In the genomic region with DNA sequence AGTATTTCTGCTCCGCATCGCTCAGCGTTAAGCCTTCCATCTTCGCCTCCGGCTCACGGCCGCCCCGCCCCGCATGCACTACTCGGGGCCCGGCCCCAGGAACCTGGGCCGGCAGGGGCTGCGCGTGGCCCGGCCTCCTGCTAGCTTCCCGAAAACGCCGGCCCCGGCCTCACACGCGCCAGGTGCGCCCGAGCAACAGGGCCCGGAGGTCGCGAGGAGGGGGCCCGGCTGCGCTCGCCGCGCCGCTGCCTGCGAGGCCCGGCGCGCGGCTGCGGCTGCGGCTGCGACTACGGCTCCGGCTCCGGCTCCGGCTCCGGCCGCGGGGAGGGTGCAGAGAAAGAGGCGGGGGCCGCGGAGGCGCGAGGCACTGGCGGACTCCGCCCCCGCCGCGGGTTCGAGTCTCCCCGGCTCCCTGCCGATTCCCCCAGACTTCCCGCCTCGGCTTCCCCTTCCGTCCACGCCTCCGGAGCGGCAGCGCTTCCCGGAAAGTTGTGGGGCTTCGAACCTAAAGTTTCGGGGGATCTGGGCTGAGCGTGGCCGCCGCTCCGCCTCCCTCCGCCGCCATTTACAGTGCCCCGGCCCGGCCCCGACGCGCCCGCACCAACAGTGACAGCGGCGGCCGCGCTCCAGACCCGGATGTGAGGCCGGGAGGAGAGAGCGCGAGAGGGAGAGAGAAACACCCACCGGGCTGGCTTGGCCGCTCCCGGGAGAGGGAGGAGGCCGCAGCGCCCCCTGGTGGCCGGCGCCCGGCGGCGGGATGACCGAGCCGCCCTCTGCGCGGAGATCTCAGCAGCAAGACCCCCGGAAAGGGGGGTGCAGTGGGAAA, we compare ENCODE assay signal across 8 cellular contexts. TPM values are rescaled to one million over a fixed set of nuclear protein-coding genes. Genes with fewer than 3 reads are reported as not detected.
DNase-seq lines count a peak whose midpoint lies in the region; ATAC-seq and TF ChIP-seq lines count a peak whose summit lies in the region.

REPS1 (minus strand) TSS at position 611 of the 826 bp plus-strand sequence; CDS start at position 40, 571 bp downstream.

- H3K27me3 ChIP-seq in kidney epithelial cell (ENCODE audit: control insufficient read depth, insufficient read depth, low read length), result no peaks in the 10 kb centered on the region

- no peaks in the 10 kb centered on the region for H3K36me3 ChIP-seq in kidney epithelial cell (ENCODE audit: control insufficient read depth, insufficient read depth, low read length)

- TF ChIP-seq CTCF in AG10803 (conservative IDR thresholded peaks at IDR 0.05; ENCODE audit: low read length) (peak; percentile 71), kidney epithelial cell (IDR thresholded peaks at IDR 0.05; ENCODE audit: insufficient read depth, low read length, poor library complexity, severe bottlenecking) (peak; percentile 68)

- H3K4me3 ChIP-seq in AG10803 (ENCODE audit: low read length) (peak within 1 kb of the TSS; percentile 88), kidney epithelial cell (ENCODE audit: low read depth, low read length) (peak within 1 kb of the TSS; percentile 90)

- ATAC-seq in HG03175 (IDR thresholded peaks at IDR 0.05; ENCODE audit: unreplicated experiment), result peak; percentile 91

- peak; percentile 89 for TF ChIP-seq POLR2A in GM18951 (IDR thresholded peaks at IDR 0.05; ENCODE audit: extremely low read depth, insufficient read depth, insufficient read length)

- DNase-seq in AG10803 (ENCODE audit: low read depth) (peak; percentile 88), NCI-H345 treated with DMSO at 0.1 percent for 48 hours (lab: John Stamatoyannopoulos, UW; ENCODE audit: unreplicated experiment) (peak; percentile 90), cerebellum (ENCODE audit: low spot score) (peak; percentile 90), kidney epithelial cell (ENCODE audit: low read depth) (peak; percentile 49)
- peak; percentile 82 for DNase-seq in activated CD4-positive, alpha-beta T cell treated with anti-CD3 and anti-CD28 coated beads for 1 hour
- DNase-seq in stimulated activated CD4-positive, alpha-beta T cell treated with anti-CD3 and anti-CD28 coated beads, Interleukin-15, amount 100 ng/mL, for 48 hours (ENCODE audit: low read depth in 2 of 2), result peak; percentile 84 to 88

- in situ Hi-C loops in GM18951 (cut with MboI; ENCODE audit: low sequenced_read_pairs, unreplicated experiment), result loop anchor here (5.0 kb wide), 1 partner anchor 171 kb away; no protein-coding TSS in a partner anchor

RNA-seq across cellular contexts. Expression of gene REPS1, which starts in this region (rescaled TPM):
- total RNA-seq in cerebellum (103 TPM), kidney epithelial cell (37.9 and 40.7 TPM in 2 replicates)

Comparison
In these comparisons a context has a peak if more than half of its experiments do, and no peak if none do; other contexts are left out.
1. Peak in every context shown above with its lines: DNase-seq, ATAC-seq and H3K4me3 ChIP-seq.